ENCODE assay signal across 1 cellular context in genomic region chr15:40322531-40323238, GRCh38.
TF ChIP-seq lines count a peak whose summit lies in the region.

No MANE protein-coding gene starts in this region.

TF ChIP-seq in neural cell, 6 proteins besides CTCF, POLR2A, EP300 and RAD21 (continued from another document):
- TF ChIP-seq REST (IDR thresholded peaks at IDR 0.05; ENCODE audit: borderline replicate concordance) = no peak
